ENCODE assay signal across 18 cellular contexts in genomic region chr11:85656777-85657176, GRCh38. TPM values are rescaled to one million over a fixed set of nuclear protein-coding genes. Genes with fewer than 3 reads are reported as not detected.
DNase-seq lines count a peak whose midpoint lies in the region; TF ChIP-seq lines count a peak whose summit lies in the region.
"Had no signal": no experiment of that assay in that cellular context is flagged by ENCODE, and none has a peak within 500 bp of the region (broad histone marks: within the 10 kb centered on the region; RNA-seq: fewer than 3 reads in every experiment).

No MANE protein-coding gene starts in this region.

- TF ChIP-seq CTCF in endothelial cell (IDR thresholded peaks at IDR 0.05; ENCODE audit: unreplicated experiment) (no peak), Caco-2 (IDR thresholded peaks at IDR 0.05; ENCODE audit: insufficient read depth in 1 of 2, low read depth in 1 of 2, low read length in 1 of 2, severe bottlenecking in 1 of 2, unreplicated experiment in 1 of 2) (no peak)

- H3K4me3 ChIP-seq in CD4-positive, alpha-beta memory T cell (ENCODE audit: low read length in 2 of 2) = no peak overlapping the region
- H3K4me3 ChIP-seq in Caco-2 (ENCODE audit: low read depth, low read length) = no peak overlapping the region
- H3K4me3 ChIP-seq: GM12878, GM23338, Peyer's patch had no signal

- H3K36me3 ChIP-seq in CD4-positive, alpha-beta memory T cell (ENCODE audit: insufficient read depth, low read length) = peaks cover 25% of the 10 kb centered on the region
- H3K36me3 ChIP-seq in Caco-2 (ENCODE audit: control insufficient read depth, insufficient read depth, low read length) = peaks cover 2% of the 10 kb centered on the region; the same call in 1 of the 2 replicates

- DNase-seq in activated CD4-positive, alpha-beta T cell treated with anti-CD3 and anti-CD28 coated beads, Interleukin-2, amount 10 ng/mL, durations not matched to agents 24 days and 14 days = no peak
- no peak for DNase-seq in activated CD4-positive, alpha-beta T cell treated with anti-CD3 and anti-CD28 coated beads for 48 hours
- DNase-seq in CD4-positive, alpha-beta memory T cell = no peak
- DNase-seq in endothelial cell (ENCODE audit: low spot score) (no peak), ecto neural progenitor cell (ENCODE audit: low spot score) (no peak), Caco-2 (no peak)
- no peak for DNase-seq in stimulated activated CD4-positive, alpha-beta T cell treated with anti-CD3 and anti-CD28 coated beads, Interleukin-4, amount 100 ng/mL, for 1 hour
- DNase-seq: BE2C; CD4-positive, CD25-positive, alpha-beta regulatory T cell; KBM-7; NCI-H1105 treated with DMSO at 0.1 percent for 48 hours; NCI-H1694; NCI-H2081 treated with DMSO at 0.1 percent for 48 hours; NCI-H446 treated with DMSO at 0.1 percent for 48 hours; Peyer's patch had no signal

- intact Hi-C loops in activated CD4-positive, alpha-beta T cell treated with anti-CD3 and anti-CD28 coated beads, Interleukin-2, amount 10 ng/mL, durations not matched to agents 24 days and 14 days (cut with micrococcal nuclease) = no loop called here
- intact Hi-C loops in CD4-positive, alpha-beta memory T cell (cut with micrococcal nuclease) = no loop called here
- intact Hi-C loops in Caco-2 (cut with micrococcal nuclease; ENCODE audit: unreplicated experiment) = no loop called here

- H3K4me1 Mint-ChIP-seq in activated CD4-positive, alpha-beta T cell treated with anti-CD3 and anti-CD28 coated beads, Interleukin-2, amount 10 ng/mL, durations not matched to agents 24 days and 14 days = peaks cover 39% of the 10 kb centered on the region
- H3K4me1 Mint-ChIP-seq in CD4-positive, alpha-beta memory T cell = peaks cover 29 to 42% (median 35%) of the 10 kb centered on the region in 4 donors
- peaks cover 57% of the 10 kb centered on the region for H3K4me1 Mint-ChIP-seq in activated naive CD8-positive, alpha-beta T cell (ENCODE audit: low read depth)
- H3K4me1 Mint-ChIP-seq in endothelial cell (ENCODE audit: unreplicated experiment) = peaks cover 12% of the 10 kb centered on the region
- H3K4me1 Mint-ChIP-seq in Caco-2 (ENCODE audit: low read depth, unreplicated experiment) = peaks cover 35% of the 10 kb centered on the region

- BruUV-seq in Caco-2 (replicated peaks; lab: Mats Ljungman, UMichigan) = no TSS peak

- CTCF ChIA-PET in CD4-positive, alpha-beta memory T cell (lab: Charles Lee; ENCODE audit: partially characterized antibody) = no interaction called here
- CTCF ChIA-PET in Caco-2 (lab: Charles Lee) = no interaction called here

- H3K27ac Mint-ChIP-seq in activated CD4-positive, alpha-beta T cell treated with anti-CD3 and anti-CD28 coated beads, Interleukin-2, amount 10 ng/mL, durations not matched to agents 24 days and 14 days = peak overlapping the region; percentile 25
- H3K27ac Mint-ChIP-seq in CD4-positive, alpha-beta memory T cell = peak overlapping the region in 4 of 7 donors; percentile 0 to 74 (median 36)
- H3K27ac Mint-ChIP-seq in activated naive CD8-positive, alpha-beta T cell = peak overlapping the region; percentile 51
- H3K27ac Mint-ChIP-seq in endothelial cell (ENCODE audit: unreplicated experiment) (peak overlapping the region; percentile 9), Caco-2 (ENCODE audit: unreplicated experiment) (no peak overlapping the region)
- H3K27ac Mint-ChIP-seq: GM23338 had no signal

- no peaks in the 10 kb centered on the region for H3K9me3 ChIP-seq in CD4-positive, alpha-beta memory T cell (ENCODE audit: control insufficient read depth in 1 of 2, low read length in 2 of 2)
- no peaks in the 10 kb centered on the region for H3K9me3 ChIP-seq in Caco-2
- H3K9me3 ChIP-seq: BE2C, Peyer's patch had no signal

- no peaks in the 10 kb centered on the region for H3K9me3 Mint-ChIP-seq in activated CD4-positive, alpha-beta T cell treated with anti-CD3 and anti-CD28 coated beads, Interleukin-2, amount 10 ng/mL, durations not matched to agents 24 days and 14 days
- no peaks in the 10 kb centered on the region for H3K9me3 Mint-ChIP-seq in CD4-positive, alpha-beta memory T cell
- no peaks in the 10 kb centered on the region for H3K9me3 Mint-ChIP-seq in activated naive CD8-positive, alpha-beta T cell (ENCODE audit: low read depth)
- no peaks in the 10 kb centered on the region for H3K9me3 Mint-ChIP-seq in endothelial cell (ENCODE audit: unreplicated experiment)
- no peaks in the 10 kb centered on the region for H3K9me3 Mint-ChIP-seq in Caco-2 (ENCODE audit: unreplicated experiment)
- H3K9me3 Mint-ChIP-seq: CD4-positive, CD25-positive, alpha-beta regulatory T cell; GM23338 had no signal

- peaks cover 58% of the 10 kb centered on the region for H3K36me3 Mint-ChIP-seq in activated CD4-positive, alpha-beta T cell treated with anti-CD3 and anti-CD28 coated beads, Interleukin-2, amount 10 ng/mL, durations not matched to agents 24 days and 14 days (ENCODE audit: low read depth)
- peaks cover 10 to 77% of the 10 kb centered on the region in 2 donors for H3K36me3 Mint-ChIP-seq in CD4-positive, alpha-beta memory T cell
- H3K36me3 Mint-ChIP-seq in activated naive CD8-positive, alpha-beta T cell = peaks cover 7% of the 10 kb centered on the region
- H3K36me3 Mint-ChIP-seq in endothelial cell (ENCODE audit: low read depth, unreplicated experiment) (no peaks in the 10 kb centered on the region), Caco-2 (ENCODE audit: insufficient read depth, unreplicated experiment) (peaks cover 74% of the 10 kb centered on the region)

- H3K27me3 ChIP-seq in CD4-positive, alpha-beta memory T cell (ENCODE audit: insufficient read depth, low read length) = no peaks in the 10 kb centered on the region
- H3K27me3 ChIP-seq in Caco-2 (replicated peaks; ENCODE audit: control insufficient read depth, insufficient read depth, low read length) = no peaks in the 10 kb centered on the region
- H3K27me3 ChIP-seq: BE2C, Peyer's patch had no signal

- POLR2A ChIA-PET in CD4-positive, alpha-beta memory T cell (lab: Charles Lee; ENCODE audit: partially characterized antibody) = interaction anchor here (1.4 kb wide), 1 partner anchor 9 kb away, joined by 7 read pairs; the partner anchor contains the start of gene TMEM126A
- POLR2A ChIA-PET in Caco-2 (lab: Charles Lee) = no interaction called here

- no peak overlapping the region for H3K27ac ChIP-seq in CD4-positive, alpha-beta memory T cell (ENCODE audit: low read depth, low read length)
- H3K27ac ChIP-seq: Peyer's patch had no signal

- no peaks in the 10 kb centered on the region for H3K27me3 Mint-ChIP-seq in activated CD4-positive, alpha-beta T cell treated with anti-CD3 and anti-CD28 coated beads, Interleukin-2, amount 10 ng/mL, durations not matched to agents 24 days and 14 days
- H3K27me3 Mint-ChIP-seq in CD4-positive, alpha-beta memory T cell = no peaks in the 10 kb centered on the region
- no peaks in the 10 kb centered on the region for H3K27me3 Mint-ChIP-seq in activated naive CD8-positive, alpha-beta T cell
- H3K27me3 Mint-ChIP-seq in endothelial cell (ENCODE audit: unreplicated experiment) (no peaks in the 10 kb centered on the region), Caco-2 (ENCODE audit: insufficient read depth, unreplicated experiment) (no peaks in the 10 kb centered on the region)
- H3K27me3 Mint-ChIP-seq: CD4-positive, CD25-positive, alpha-beta regulatory T cell had no signal

- H3K4me3 Mint-ChIP-seq in activated CD4-positive, alpha-beta T cell treated with anti-CD3 and anti-CD28 coated beads, Interleukin-2, amount 10 ng/mL, durations not matched to agents 24 days and 14 days = no peak overlapping the region
- no peak overlapping the region for H3K4me3 Mint-ChIP-seq in CD4-positive, alpha-beta memory T cell
- H3K4me3 Mint-ChIP-seq in activated naive CD8-positive, alpha-beta T cell = no peak overlapping the region
- H3K4me3 Mint-ChIP-seq in endothelial cell (ENCODE audit: unreplicated experiment) (no peak overlapping the region), Caco-2 (ENCODE audit: unreplicated experiment) (no peak overlapping the region)
- H3K4me3 Mint-ChIP-seq: GM23338 had no signal

- peaks cover 31% of the 10 kb centered on the region for H3K4me1 ChIP-seq in CD4-positive, alpha-beta memory T cell (ENCODE audit: insufficient read depth, low read length)
- H3K4me1 ChIP-seq in Caco-2 = peaks cover 9% of the 10 kb centered on the region; the same call in 1 of the 2 replicates
- H3K4me1 ChIP-seq: BE2C had no signal

RNA-seq across cellular contexts. Expression of gene CREBZF, which starts 8.2 kb away (rescaled TPM):
- total RNA-seq in activated CD4-positive, alpha-beta T cell treated with anti-CD3 and anti-CD28 coated beads, Interleukin-2, amount 10 ng/mL, durations not matched to agents 24 days and 14 days = 50.9 and 54.5 TPM in 2 replicates
- 100 to 1,000 TPM; 103 to 105 TPM for total RNA-seq in CD4-positive, alpha-beta memory T cell
- 10 to 100 TPM in 1 of 2 donors, 1 to 10 TPM in 1; 7.6 to 13.7 TPM for polyA plus RNA-seq in CD4-positive, alpha-beta memory T cell
- total RNA-seq in endothelial cell (ENCODE audit: unreplicated experiment) (49.0 TPM), Caco-2 (2022) (99.4 and 101 TPM in 2 replicates)

RNA-seq across cellular contexts. Expression of gene TMEM126A, which starts 9.0 kb away (rescaled TPM):
- total RNA-seq in activated CD4-positive, alpha-beta T cell treated with anti-CD3 and anti-CD28 coated beads, Interleukin-2, amount 10 ng/mL, durations not matched to agents 24 days and 14 days = 52.1 and 52.5 TPM in 2 replicates
- total RNA-seq in CD4-positive, alpha-beta memory T cell = 10 to 100 TPM; 17.4 to 17.5 TPM
- 10 to 100 TPM; 67.2 to 70.0 TPM for polyA plus RNA-seq in CD4-positive, alpha-beta memory T cell
- 17.8 TPM for total RNA-seq in endothelial cell (ENCODE audit: unreplicated experiment)
- total RNA-seq in Caco-2 (2022) = 35.5 and 37.7 TPM in 2 replicates

RNA-seq across cellular contexts. Expression of gene TMEM126B, which starts 28.4 kb away (rescaled TPM):
- 52.2 and 54.4 TPM in 2 replicates for total RNA-seq in activated CD4-positive, alpha-beta T cell treated with anti-CD3 and anti-CD28 coated beads, Interleukin-2, amount 10 ng/mL, durations not matched to agents 24 days and 14 days
- 10 to 100 TPM; 40.9 to 46.8 TPM for total RNA-seq in CD4-positive, alpha-beta memory T cell
- polyA plus RNA-seq in CD4-positive, alpha-beta memory T cell = 10 to 100 TPM; 66.6 to 73.4 TPM
- total RNA-seq in endothelial cell (ENCODE audit: unreplicated experiment) (42.0 TPM), Caco-2 (2022) (141 and 144 TPM in 2 replicates)

RNA-seq across cellular contexts. Expression of gene CCDC89, which starts 29.2 kb away (rescaled TPM):
- 0.14 TPM in 1 of 2 replicates, not detected in the other for total RNA-seq in activated CD4-positive, alpha-beta T cell treated with anti-CD3 and anti-CD28 coated beads, Interleukin-2, amount 10 ng/mL, durations not matched to agents 24 days and 14 days
- total RNA-seq in CD4-positive, alpha-beta memory T cell = under 1 TPM; 0.22 to 0.70 TPM
- polyA plus RNA-seq in CD4-positive, alpha-beta memory T cell = not detected
- total RNA-seq in endothelial cell (ENCODE audit: unreplicated experiment) = not detected
- 2.0 and 2.6 TPM in 2 replicates for total RNA-seq in Caco-2 (2022)
- total RNA-seq: CD4-positive, CD25-positive, alpha-beta regulatory T cell; GM12878 had no signal
- polyA plus RNA-seq: CD4-positive, CD25-positive, alpha-beta regulatory T cell; GM23338 had no signal

RNA-seq across cellular contexts. Expression of gene DLG2, which starts 29.6 kb away (rescaled TPM):
- total RNA-seq in activated CD4-positive, alpha-beta T cell treated with anti-CD3 and anti-CD28 coated beads, Interleukin-2, amount 10 ng/mL, durations not matched to agents 24 days and 14 days = 0.99 and 1.0 TPM in 2 replicates
- total RNA-seq in CD4-positive, alpha-beta memory T cell = 1 to 10 TPM; 2.7 TPM
- polyA plus RNA-seq in CD4-positive, alpha-beta memory T cell = 1 to 10 TPM in 1 of 2 donors, under 1 TPM in 1; 0.78 to 1.1 TPM
- total RNA-seq in endothelial cell (ENCODE audit: unreplicated experiment) (5.1 TPM), Caco-2 (2022) (21.5 and 21.6 TPM in 2 replicates)
